ENCODE assay signal across 31 cellular contexts in genomic region chr2:193333539-193333938, GRCh38.
"Had no signal": no experiment of that assay in that cellular context is flagged by ENCODE, and none has a peak within 500 bp of the region (broad histone marks: within the 10 kb centered on the region; RNA-seq: fewer than 3 reads in every experiment).

No MANE protein-coding gene starts in this region.

- H3K27ac ChIP-seq: neutrophil, pancreas, psoas muscle, skin epidermis, spleen, suprapubic skin, testis, tibial artery, transverse colon, upper lobe of right lung, uterus had no signal

- H3K4me3 Mint-ChIP-seq: naive thymus-derived CD8-positive, alpha-beta T cell; natural killer cell treated with Interleukin-12 subunit alpha and Interleukin-12 subunit beta and Interleukin-15 and Interleukin-18, amount 100 ng/mL, for 72 hours; nephron progenitor cell; neural crest cell; stimulated activated memory B cell treated with anti-CD40 and anti-IgM and Interleukin-4, amounts not matched to agents 10 μg/mL and 1 μg/mL and 100 μg/mL, for 72 hours; stimulated activated naive CD8-positive, alpha-beta T cell treated with anti-CD3 and anti-CD28 coated beads, Interleukin-15, amount 100 ng/mL, for 72 hours; type B pancreatic cell had no signal

- DNase-seq: naive thymus-derived CD8-positive, alpha-beta T cell; nephron progenitor cell; nucleus accumbens; pancreas; psoas muscle; right cardiac atrium; spleen; stimulated activated CD4-positive, alpha-beta T cell treated with anti-CD3 and anti-CD28 coated beads, Interleukin-12 subunit alpha, Interleukin-12 subunit beta, amount 100 ng/mL, for 4 hours; stimulated activated CD4-positive, alpha-beta T cell treated with anti-CD3 and anti-CD28 coated beads, Interleukin-1b, Interleukin-23, amount 100 ng/mL, for 48 hours; stimulated activated CD4-positive, alpha-beta T cell treated with anti-CD3 and anti-CD28 coated beads, Interleukin-4, amount 100 ng/mL, for 1 hour; stimulated activated CD4-positive, alpha-beta T cell treated with anti-CD3 and anti-CD28 coated beads, Interleukin-4, amount 100 ng/mL, for 4 hours; stimulated activated CD8-positive, alpha-beta memory T cell treated with anti-CD3 and anti-CD28 coated beads, Interleukin-4, amount 100 ng/mL, for 48 hours; stimulated activated naive CD4-positive, alpha-beta T cell; stimulated activated naive CD8-positive, alpha-beta T cell treated with anti-CD3 and anti-CD28 coated beads, Interleukin-15, amount 100 ng/mL, for 72 hours; stimulated activated naive CD8-positive, alpha-beta T cell treated with anti-CD3 and anti-CD28 coated beads, Interleukin-15, Interleukin-2, amounts not matched to agents 100 U/mL and 50 U/mL, for 24 hours; substantia nigra; testis; tibial artery; transverse colon; upper lobe of right lung; uterus had no signal

- H3K36me3 Mint-ChIP-seq: naive thymus-derived CD8-positive, alpha-beta T cell; natural killer cell treated with Interleukin-12 subunit alpha and Interleukin-12 subunit beta and Interleukin-15 and Interleukin-18, amount 100 ng/mL, for 72 hours; stimulated activated memory B cell treated with anti-CD40 and anti-IgM and Interleukin-4, amounts not matched to agents 10 μg/mL and 1 μg/mL and 100 μg/mL, for 72 hours; type B pancreatic cell had no signal

- H3K27me3 ChIP-seq: neutrophil, pancreas, spleen, suprapubic skin, testis, tibial artery, transverse colon, upper lobe of right lung, uterus had no signal

- H3K27ac Mint-ChIP-seq: naive thymus-derived CD8-positive, alpha-beta T cell; natural killer cell treated with Interleukin-12 subunit alpha and Interleukin-12 subunit beta and Interleukin-15 and Interleukin-18, amount 100 ng/mL, for 72 hours; nephron progenitor cell; progenitor cell of endocrine pancreas; stimulated activated memory B cell treated with anti-CD40 and anti-IgM and Interleukin-4, amounts not matched to agents 10 μg/mL and 1 μg/mL and 100 μg/mL, for 72 hours; stimulated activated naive CD8-positive, alpha-beta T cell treated with anti-CD3 and anti-CD28 coated beads, Interleukin-15, amount 100 ng/mL, for 72 hours; type B pancreatic cell had no signal

- FAIRE-seq: pancreas had no signal

- H3K4me1 Mint-ChIP-seq: nephron progenitor cell; neural crest cell; stimulated activated naive CD8-positive, alpha-beta T cell treated with anti-CD3 and anti-CD28 coated beads, Interleukin-15, amount 100 ng/mL, for 72 hours had no signal

- H3K4me3 ChIP-seq: pancreas, psoas muscle, skin epidermis, smooth muscle cell, spleen, suprapubic skin, testis, tibial artery, transverse colon, upper lobe of right lung, uterus had no signal

- H3K27me3 Mint-ChIP-seq: natural killer cell treated with Interleukin-12 subunit alpha and Interleukin-12 subunit beta and Interleukin-15 and Interleukin-18, amount 100 ng/mL, for 72 hours; progenitor cell of endocrine pancreas; stimulated activated memory B cell treated with anti-CD40 and anti-IgM and Interleukin-4, amounts not matched to agents 10 μg/mL and 1 μg/mL and 100 μg/mL, for 72 hours; stimulated activated naive CD8-positive, alpha-beta T cell treated with anti-CD3 and anti-CD28 coated beads, Interleukin-15, amount 100 ng/mL, for 72 hours; type B pancreatic cell had no signal

- H3K4me1 ChIP-seq: pancreas, psoas muscle, suprapubic skin, testis, tibial artery, transverse colon, upper lobe of right lung, uterus had no signal

- H3K9me3 Mint-ChIP-seq: nephron progenitor cell; neural crest cell; stimulated activated memory B cell treated with anti-CD40 and anti-IgM and Interleukin-4, amounts not matched to agents 10 μg/mL and 1 μg/mL and 100 μg/mL, for 72 hours; stimulated activated naive CD8-positive, alpha-beta T cell treated with anti-CD3 and anti-CD28 coated beads, Interleukin-15, amount 100 ng/mL, for 72 hours; type B pancreatic cell had no signal

- ATAC-seq: naive thymus-derived CD8-positive, alpha-beta T cell; natural killer cell treated with Interleukin-12 subunit alpha and Interleukin-12 subunit beta and Interleukin-15 and Interleukin-18, amount 100 ng/mL, for 72 hours; pancreas; psoas muscle; right cardiac atrium; sciatic nerve; stimulated activated memory B cell treated with anti-CD40 and anti-IgM and Interleukin-4, amounts not matched to agents 10 μg/mL and 1 μg/mL and 100 μg/mL, for 72 hours; stimulated activated naive CD8-positive, alpha-beta T cell treated with anti-CD3 and anti-CD28 coated beads, Interleukin-15, amount 100 ng/mL, for 72 hours; stimulated activated naive CD8-positive, alpha-beta T cell treated with anti-CD3 and anti-CD28 coated beads, Interleukin-15, Interleukin-2, amounts not matched to agents 100 U/mL and 50 U/mL, for 24 hours; upper lobe of right lung had no signal

- H3K9me3 ChIP-seq: neutrophil, pancreas, psoas muscle, spleen, suprapubic skin, testis, tibial artery, transverse colon, upper lobe of right lung, uterus had no signal
